Comparison of ENCODE assay signal across 10 cellular contexts in genomic region chr5:113524927-113525326, GRCh38. TPM values are rescaled to one million over a fixed set of nuclear protein-coding genes. Genes with fewer than 3 reads are reported as not detected.
A peak's percentile ranks its signal among the peaks of the same experiment; 100 is the strongest.
DNase-seq lines count a peak whose midpoint lies in the region; ATAC-seq and TF ChIP-seq lines count a peak whose summit lies in the region.
"Had no signal": no experiment of that assay in that cellular context is flagged by ENCODE, and none has a peak within 500 bp of the region (broad histone marks: within the 10 kb centered on the region; RNA-seq: fewer than 3 reads in every experiment).

No MANE protein-coding gene starts in this region.

- no peak for TF ChIP-seq CTCF in Peyer's patch (IDR thresholded peaks at IDR 0.05)

- no peaks in the 10 kb centered on the region for H3K36me3 ChIP-seq in Peyer's patch

- peak; percentile 57 for ATAC-seq in GM18858 (IDR thresholded peaks at IDR 0.05; ENCODE audit: unreplicated experiment)
- ATAC-seq in HG02588 (IDR thresholded peaks at IDR 0.05; ENCODE audit: unreplicated experiment) = peak; percentile 44
- ATAC-seq in memory B cell (ENCODE audit: low read depth) = peak; percentile 97
- ATAC-seq: left lobe of liver had no signal

- peak overlapping the region; percentile 70 for H3K27ac Mint-ChIP-seq in memory B cell

- no peaks in the 10 kb centered on the region for H3K27me3 Mint-ChIP-seq in memory B cell

- no peak overlapping the region for H3K4me3 ChIP-seq in Peyer's patch

- no peaks in the 10 kb centered on the region for H3K9me3 ChIP-seq in Peyer's patch

- H3K4me1 ChIP-seq in Peyer's patch = peaks cover 0 to 5% (median 0%) of the 10 kb centered on the region in 4 donors

- TF ChIP-seq POLR2A in Peyer's patch (IDR thresholded peaks at IDR 0.05) = no peak

- H3K27ac ChIP-seq in Peyer's patch = no peak overlapping the region

- no peaks in the 10 kb centered on the region for H3K9me3 Mint-ChIP-seq in memory B cell

- peak; percentile 62 for DNase-seq in NAMALWA (ENCODE audit: low spot score)
- peak in 1 of 2 donors; percentile 22 for DNase-seq in memory B cell (ENCODE audit: low spot score in 2 of 2)
- no peak for DNase-seq in Peyer's patch
- no peak for DNase-seq in NCI-H1048 (lab: John Stamatoyannopoulos, UW)
- DNase-seq in central memory CD4-positive, alpha-beta T cell = no peak
- DNase-seq in NCI-H2171 treated with DMSO at 0.1 percent for 48 hours (lab: John Stamatoyannopoulos, UW) = no peak
- DNase-seq: GOT3 had no signal

- H3K4me1 Mint-ChIP-seq in memory B cell = peaks cover 12% of the 10 kb centered on the region

- H3K4me3 Mint-ChIP-seq in memory B cell = no peak overlapping the region

- no peaks in the 10 kb centered on the region for H3K27me3 ChIP-seq in Peyer's patch

- H3K36me3 Mint-ChIP-seq in memory B cell = peaks cover 10% of the 10 kb centered on the region

RNA-seq across cellular contexts. Expression of gene YTHDC2, which starts 11.4 kb away (rescaled TPM):
- 10 to 100 TPM; 27.4 to 39.1 (median 30.9) TPM for total RNA-seq in Peyer's patch

RNA-seq across cellular contexts. Expression of gene MCC, which starts 36.7 kb away (rescaled TPM):
- 100 to 1,000 TPM in 1 of 4 donors, 1 to 10 TPM in 3; 1.2 to 133 (median 8.5) TPM for total RNA-seq in Peyer's patch

Comparison
In these comparisons a context has a peak if more than half of its experiments do, and no peak if none do; other contexts are left out.
1. ATAC-seq: peak in every context shown above with its lines; median percentile 97 in memory B cell; 57 in GM18858; 44 in HG02588.